In genomic region chr19:2981898-2982297, GRCh38 we compare ENCODE assay signal across 17 cellular contexts.
"Had no signal": no experiment of that assay in that cellular context is flagged by ENCODE, and none has a peak within 500 bp of the region (broad histone marks: within the 10 kb centered on the region; RNA-seq: fewer than 3 reads in every experiment).

No MANE protein-coding gene starts in this region.

- H3K27me3 ChIP-seq: body of pancreas, sigmoid colon had no signal

- H3K27ac ChIP-seq: epithelial cell of prostate had no signal

- H3K36me3 ChIP-seq: lower lobe of right lung, sigmoid colon, stomach had no signal

- H3K9me3 ChIP-seq: body of pancreas, lower lobe of right lung, sigmoid colon, stomach had no signal

- ATAC-seq: activated CD8-positive, alpha-beta T cell treated with anti-CD3 and anti-CD28 coated beads for 36 hours; left colon; natural killer cell had no signal

- H3K4me3 ChIP-seq: body of pancreas, lower lobe of right lung, sigmoid colon, stomach had no signal

- DNase-seq: activated CD4-positive, alpha-beta T cell treated with anti-CD3 and anti-CD28 coated beads, Interleukin-2, amount 10 ng/mL, durations not matched to agents 24 days and 14 days; activated CD8-positive, alpha-beta T cell treated with anti-CD3 and anti-CD28 coated beads for 36 hours; activated naive CD4-positive, alpha-beta T cell treated with Interleukin-2 at 50 U/mL for 16 hours; activated naive CD8-positive, alpha-beta T cell treated with anti-CD3 and anti-CD28 coated beads, Interleukin-2, amount 10 ng/mL, durations not matched to agents 7 days and 5 days; activated T-cell treated with anti-CD3 and anti-CD28 coated beads, Interleukin-2, amount 50 U/mL, for 24 hours; body of pancreas; caudate nucleus; foreskin fibroblast; hippocampal formation; islet precursor cell; left colon; lower lobe of right lung; natural killer cell; sigmoid colon; stimulated activated CD4-positive, alpha-beta T cell treated with anti-CD3 and anti-CD28 coated beads, Interleukin-4, amount 100 ng/mL, for 24 hours; stomach had no signal
